In genomic region chr11:1092145-1092670, GRCh38 we compare ENCODE assay signal across 28 cellular contexts. TPM values are rescaled to one million over a fixed set of nuclear protein-coding genes. Genes with fewer than 3 reads are reported as not detected.
"Had no signal": no experiment of that assay in that cellular context is flagged by ENCODE, and none has a peak within 500 bp of the region (broad histone marks: within the 10 kb centered on the region; RNA-seq: fewer than 3 reads in every experiment).

No MANE protein-coding gene starts in this region.

- H3K4me1 ChIP-seq: SJCRH30 had no signal

- H3K27ac ChIP-seq: SJCRH30 had no signal

- H3K36me3 ChIP-seq: MG63, SJCRH30 had no signal

- H3K27me3 ChIP-seq: MG63, SJCRH30 had no signal

- ATAC-seq: activated CD8-positive, alpha-beta T cell treated with anti-CD3 and anti-CD28 coated beads, Interleukin-2, amount 10 ng/mL, durations not matched to agents 7 days and 5 days; WTC11 had no signal

- H3K4me3 Mint-ChIP-seq: activated CD8-positive, alpha-beta T cell treated with anti-CD3 and anti-CD28 coated beads, Interleukin-2, amount 10 ng/mL, durations not matched to agents 7 days and 5 days; activated naive CD4-positive, alpha-beta T cell treated with anti-CD3 and anti-CD28 coated beads, Interleukin-2, amount 50 U/mL, for 24 hours; activated T-cell treated with anti-CD3 and anti-CD28 coated beads, Interleukin-2, amount 50 U/mL, for 24 hours; activated T-helper 1 cell treated with anti-CD3 and anti-CD28 coated beads, Interleukin-12 subunit alpha, Interleukin-12 subunit beta, Interleukin-2, Interleukin-4 antibody, amounts not matched to agents 30 ng/mL and 10 ng/mL and 1 ng/mL, durations not matched to agents 14 hours and 24 hours and 36 hours; brain; T-helper 1 cell treated with Interleukin-12 subunit alpha and Interleukin-12 subunit beta and Interleukin-4 antibody, amounts not matched to agents 30 μg/mL and 1 μg/mL, for 36 hours; WTC11 had no signal

- H3K36me3 Mint-ChIP-seq: activated naive CD4-positive, alpha-beta T cell treated with anti-CD3 and anti-CD28 coated beads, Interleukin-2, amount 50 U/mL, for 24 hours; brain had no signal

- FAIRE-seq: astrocyte had no signal

- H3K9me3 Mint-ChIP-seq: activated naive CD4-positive, alpha-beta T cell treated with anti-CD3 and anti-CD28 coated beads, Interleukin-2, amount 50 U/mL, for 24 hours had no signal

- H3K27ac Mint-ChIP-seq: activated CD8-positive, alpha-beta T cell treated with anti-CD3 and anti-CD28 coated beads, Interleukin-2, amount 10 ng/mL, durations not matched to agents 7 days and 5 days; activated naive CD4-positive, alpha-beta T cell treated with anti-CD3 and anti-CD28 coated beads, Interleukin-2, amount 50 U/mL, for 24 hours; activated T-cell treated with anti-CD3 and anti-CD28 coated beads, Interleukin-2, amount 50 U/mL, for 24 hours; activated T-helper 1 cell treated with anti-CD3 and anti-CD28 coated beads, Interleukin-12 subunit alpha, Interleukin-12 subunit beta, Interleukin-2, Interleukin-4 antibody, amounts not matched to agents 30 ng/mL and 10 ng/mL and 1 ng/mL, durations not matched to agents 14 hours and 24 hours and 36 hours; brain; T-helper 1 cell treated with Interleukin-12 subunit alpha and Interleukin-12 subunit beta and Interleukin-4 antibody, amounts not matched to agents 30 μg/mL and 1 μg/mL, for 36 hours; WTC11 had no signal

- H3K9me3 ChIP-seq: MG63, SJCRH30 had no signal

- DNase-seq: activated CD4-positive, alpha-beta T cell treated with anti-CD3 and anti-CD28 coated beads for 48 hours; activated CD4-positive, alpha-beta T cell treated with anti-CD3 and anti-CD28 coated beads, Interleukin-2, amount 50 U/mL, for 4 hours; activated CD4-positive, CD25-positive, alpha-beta regulatory T cell treated with anti-CD3 and anti-CD28 coated beads, Interleukin-2, amount 50 U/mL, for 72 hours; activated CD8-positive, alpha-beta memory T cell treated with anti-CD3 and anti-CD28 coated beads, Interleukin-2, amount 50 U/mL, for 48 hours; activated CD8-positive, alpha-beta T cell treated with anti-CD3 and anti-CD28 coated beads, Interleukin-2, amount 10 ng/mL, durations not matched to agents 7 days and 5 days; activated effector memory CD4-positive, alpha-beta T cell treated with Interleukin-2 at 50 U/mL for 16 hours; activated naive CD4-positive, alpha-beta T cell; activated T-cell treated with anti-CD3 and anti-CD28 coated beads, Interleukin-2, amount 50 U/mL, for 24 hours; amygdala; MG63; MV-4-11; NCI-H1092 treated with DMSO at 0.1 percent for 48 hours; NCI-H1417 treated with DMSO at 0.1 percent for 48 hours; NCI-H1694; NCI-H2029; NCI-H345; NCI-H510A; NCI-H526 treated with DMSO at 0.1 percent for 48 hours; NCI-H82; SJCRH30 had no signal

- H3K4me1 Mint-ChIP-seq: activated naive CD4-positive, alpha-beta T cell treated with anti-CD3 and anti-CD28 coated beads, Interleukin-2, amount 50 U/mL, for 24 hours; brain; WTC11 had no signal

- H3K4me3 ChIP-seq: MG63, SJCRH30 had no signal

RNA-seq across cellular contexts. Expression of gene MUC2, which starts 17.5 kb away (rescaled TPM):
- total RNA-seq: activated CD8-positive, alpha-beta T cell treated with anti-CD3 and anti-CD28 coated beads, Interleukin-2, amount 10 ng/mL, durations not matched to agents 7 days and 5 days; activated T-helper 1 cell treated with anti-CD3 and anti-CD28 coated beads, Interleukin-12 subunit alpha, Interleukin-12 subunit beta, Interleukin-2, Interleukin-4 antibody, amounts not matched to agents 30 ng/mL and 10 ng/mL and 1 ng/mL, durations not matched to agents 14 hours and 24 hours and 36 hours; astrocyte; OCI-LY7; RPMI7951 had no signal

RNA-seq across cellular contexts. Expression of gene MUC6, which starts 55.7 kb away (rescaled TPM):
- total RNA-seq: activated CD8-positive, alpha-beta T cell treated with anti-CD3 and anti-CD28 coated beads, Interleukin-2, amount 10 ng/mL, durations not matched to agents 7 days and 5 days; activated T-helper 1 cell treated with anti-CD3 and anti-CD28 coated beads, Interleukin-12 subunit alpha, Interleukin-12 subunit beta, Interleukin-2, Interleukin-4 antibody, amounts not matched to agents 30 ng/mL and 10 ng/mL and 1 ng/mL, durations not matched to agents 14 hours and 24 hours and 36 hours; astrocyte; OCI-LY7; SJCRH30 had no signal
